24 cellular contexts compared by ENCODE assay signal in the genomic region with DNA sequence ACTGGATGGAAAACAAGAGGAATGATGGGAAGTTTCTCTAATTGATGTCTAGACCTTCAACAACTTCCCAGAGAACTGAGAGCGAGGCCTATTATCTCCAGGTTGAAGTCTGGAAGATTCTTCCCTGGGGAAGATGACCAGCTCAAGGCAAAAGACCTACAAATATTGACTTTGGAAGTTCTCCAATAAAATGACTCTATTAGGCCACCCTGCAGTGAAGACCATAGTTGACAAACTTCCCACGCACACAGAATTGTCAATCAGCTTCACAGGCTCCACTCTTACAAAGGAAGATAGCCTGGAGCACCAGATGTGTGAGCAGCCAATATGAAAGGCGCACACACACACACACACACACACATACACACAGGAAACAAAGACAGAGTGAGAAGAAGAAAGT.
DNase-seq lines count a peak whose midpoint lies in the region; ATAC-seq and TF ChIP-seq lines count a peak whose summit lies in the region.
"Had no signal": no experiment of that assay in that cellular context is flagged by ENCODE, and none has a peak within 500 bp of the region (broad histone marks: within the 10 kb centered on the region; RNA-seq: fewer than 3 reads in every experiment).

No MANE protein-coding gene starts in this region.

- H3K36me3 ChIP-seq in A673 (ENCODE audit: insufficient read depth, low read length, poor library complexity, severe bottlenecking) (no peaks in the 10 kb centered on the region), SJSA1 (no peaks in the 10 kb centered on the region)
- H3K36me3 ChIP-seq: cardiac muscle cell, gastroesophageal sphincter, SJCRH30, thyroid gland had no signal

- ATAC-seq in HG03521 (IDR thresholded peaks at IDR 0.05; ENCODE audit: unreplicated experiment), result no peak
- ATAC-seq: CD8-positive, alpha-beta T cell; esophagus mucosa; gastroesophageal sphincter; HCT116; natural killer cell treated with Interleukin-12 subunit alpha and Interleukin-12 subunit beta and Interleukin-15 and Interleukin-18, amount 100 ng/mL, for 72 hours; stimulated activated naive CD8-positive, alpha-beta T cell treated with anti-CD3 and anti-CD28 coated beads, Interleukin-15, Interleukin-2, amounts not matched to agents 100 U/mL and 50 U/mL, for 24 hours had no signal

- DNase-seq in A673 (ENCODE audit: low spot score), result peak; percentile 87
- DNase-seq in EH (ENCODE audit: low read depth), result peak; percentile 69
- peak; percentile 90 to 96 for DNase-seq in SJSA1 (ENCODE audit: low read depth in 1 of 2, low spot score in 2 of 2)
- DNase-seq in left kidney (ENCODE audit: low read depth, low spot score), result peak; percentile 24
- DNase-seq in occipital lobe (lab: John Stamatoyannopoulos, UW), result no peak
- DNase-seq in NCI-H1105 (lab: John Stamatoyannopoulos, UW), result no peak
- DNase-seq in NCI-H2196 treated with DMSO at 0.1 percent for 48 hours (lab: John Stamatoyannopoulos, UW; ENCODE audit: unreplicated experiment), result no peak
- DNase-seq: activated CD4-positive, alpha-beta T cell treated with anti-CD3 and anti-CD28 coated beads, Interleukin-2, amount 50 U/mL, for 4 hours; activated effector memory CD4-positive, alpha-beta T cell treated with anti-CD3 and anti-CD28 coated beads, Interleukin-2, amount 50 U/mL, for 16 hours; CD8-positive, alpha-beta T cell; NCI-H1417 treated with DMSO at 0.1 percent for 48 hours; NCI-H526; OCI-M1; posterior cingulate gyrus; SJCRH30; stimulated activated naive CD8-positive, alpha-beta T cell treated with anti-CD3 and anti-CD28 coated beads, Interleukin-15, Interleukin-2, amounts not matched to agents 100 U/mL and 50 U/mL, for 24 hours; thyroid gland had no signal

- TF ChIP-seq CTCF in A673 (conservative IDR thresholded peaks at IDR 0.05; ENCODE audit: low read depth, low read length), result no peak

- H3K27ac ChIP-seq in A673 (ENCODE audit: low read depth, low read length, poor library complexity, severe bottlenecking), result peak overlapping the region; percentile 3
- H3K27ac ChIP-seq in SJSA1, result peak overlapping the region; percentile 98
- H3K27ac ChIP-seq: cardiac muscle cell, gastroesophageal sphincter, SJCRH30, skin epidermis, thyroid gland had no signal

- intact Hi-C loops in A673 (cut with micrococcal nuclease; ENCODE audit: unreplicated experiment), result no loop called here

- no TSS peak for BruUV-seq in A673 (replicated peaks; lab: Mats Ljungman, UMichigan)

- H3K9me3 ChIP-seq in A673 (ENCODE audit: low read depth, low read length, poor library complexity, severe bottlenecking), result no peaks in the 10 kb centered on the region
- H3K9me3 ChIP-seq in SJSA1 (replicated peaks), result no peaks in the 10 kb centered on the region
- H3K9me3 ChIP-seq: gastroesophageal sphincter, SJCRH30, thyroid gland had no signal

- H3K27me3 ChIP-seq in A673 (replicated peaks; ENCODE audit: insufficient read depth, low read depth, low read length, poor library complexity) (no peaks in the 10 kb centered on the region), SJSA1 (replicated peaks) (no peaks in the 10 kb centered on the region)
- H3K27me3 ChIP-seq: cardiac muscle cell, gastroesophageal sphincter, SJCRH30, thyroid gland had no signal

- POLR2A ChIA-PET in A673 (lab: Charles Lee; ENCODE audit: low non-redundant PET), result no interaction called here

- CTCF ChIA-PET in A673 (lab: Charles Lee), result interaction anchor here (0.7 kb wide), 1 partner anchor 67 kb away, joined by 3 read pairs; no protein-coding TSS in a partner anchor

- H3K4me1 ChIP-seq in A673 (ENCODE audit: insufficient read depth, low read length, poor library complexity, severe bottlenecking), result peaks cover 36% of the 10 kb centered on the region
- peaks cover 52% of the 10 kb centered on the region for H3K4me1 ChIP-seq in SJSA1 (replicated peaks)
- H3K4me1 ChIP-seq: gastroesophageal sphincter, thyroid gland had no signal

- no peak overlapping the region for H3K4me3 ChIP-seq in A673 (ENCODE audit: low read depth, low read length, poor library complexity, severe bottlenecking)
- H3K4me3 ChIP-seq in SJSA1, result no peak overlapping the region
- H3K4me3 ChIP-seq: cardiac muscle cell, gastroesophageal sphincter, SJCRH30, skin epidermis, thyroid gland had no signal

Comparison
In these comparisons a context has a peak if more than half of its experiments do, and no peak if none do; other contexts are left out.
1. DNase-seq: peak in A673 (single experiment), EH (single experiment), SJSA1 (2 of 2) and left kidney (single experiment); none in occipital lobe (single experiment), NCI-H1105 (single experiment) and NCI-H2196 treated with DMSO at 0.1 percent for 48 hours (single experiment).